In the genomic region with DNA sequence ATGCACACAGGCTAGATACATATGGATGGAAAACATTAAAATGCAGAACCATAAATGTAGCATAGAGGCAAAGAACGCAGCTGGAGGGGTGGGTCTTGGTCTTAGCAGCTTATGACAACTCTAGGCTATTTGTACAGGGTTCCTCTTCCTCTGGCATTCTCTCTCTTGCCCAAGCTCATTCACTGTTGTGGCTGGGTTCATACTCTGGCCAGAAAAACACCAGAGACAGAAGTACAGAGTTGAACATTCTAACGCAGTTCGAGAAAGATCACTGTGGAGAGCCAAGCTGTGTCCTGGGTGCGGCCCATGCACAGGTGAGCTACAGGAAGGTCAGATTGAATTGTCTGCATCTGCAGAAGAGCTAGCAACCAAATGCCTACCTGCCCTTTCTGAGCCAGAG, we compare ENCODE assay signal across 26 cellular contexts.
"Had no signal": no experiment of that assay in that cellular context is flagged by ENCODE, and none has a peak within 500 bp of the region (broad histone marks: within the 10 kb centered on the region; RNA-seq: fewer than 3 reads in every experiment).

No MANE protein-coding gene starts in this region.

- H3K9me3 ChIP-seq: colonic mucosa, esophagus muscularis mucosa, gastroesophageal sphincter, heart left ventricle, left lung, lower lobe of right lung, mucosa of descending colon had no signal

- H3K4me2 ChIP-seq: hepatocyte had no signal

- H3K4me1 ChIP-seq: colonic mucosa, esophagus muscularis mucosa, foreskin keratinocyte, gastroesophageal sphincter, heart left ventricle, left lung, lower lobe of right lung had no signal

- H3K9me3 Mint-ChIP-seq: dendritic cell treated with granulocyte-macrophage colony-stimulating factor and Interleukin-4, amounts not matched to agents 40 ng/mL and 50 ng/mL, for 4 days; effector memory CD8-positive, alpha-beta T cell; endodermal cell; immature natural killer cell; mesothelial cell of epicardium had no signal

- FAIRE-seq: endometrium, frontal cortex, kidney had no signal

- H3K27me3 Mint-ChIP-seq: dendritic cell treated with granulocyte-macrophage colony-stimulating factor and Interleukin-4, amounts not matched to agents 40 ng/mL and 50 ng/mL, for 4 days; effector memory CD8-positive, alpha-beta T cell had no signal

- H3K36me3 ChIP-seq: colonic mucosa, esophagus muscularis mucosa, gastroesophageal sphincter, heart left ventricle, left lung, lower lobe of right lung had no signal

- ATAC-seq: effector memory CD8-positive, alpha-beta T cell; foreskin keratinocyte; gastroesophageal sphincter; heart left ventricle; left colon; left lung; left ventricle myocardium superior; lower lobe of right lung; mucosa of descending colon had no signal

- H2AFZ ChIP-seq: hepatocyte had no signal

- H3K4me3 Mint-ChIP-seq: dendritic cell treated with granulocyte-macrophage colony-stimulating factor and Interleukin-4, amounts not matched to agents 40 ng/mL and 50 ng/mL, for 4 days; effector memory CD8-positive, alpha-beta T cell; endodermal cell; immature natural killer cell; mesothelial cell of epicardium had no signal

- H3K4me3 ChIP-seq: colonic mucosa, esophagus muscularis mucosa, gastroesophageal sphincter, heart left ventricle, hepatocyte, left lung, lower lobe of right lung, mucosa of descending colon had no signal

- H3K27me3 ChIP-seq: colonic mucosa, esophagus muscularis mucosa, foreskin keratinocyte, gastroesophageal sphincter, heart left ventricle, hepatocyte, left lung had no signal

- H3K27ac Mint-ChIP-seq: dendritic cell treated with granulocyte-macrophage colony-stimulating factor and Interleukin-4, amounts not matched to agents 40 ng/mL and 50 ng/mL, for 4 days; endodermal cell; mesothelial cell of epicardium had no signal

- H3K27ac ChIP-seq: colonic mucosa, epithelial cell of prostate, esophagus muscularis mucosa, foreskin keratinocyte, gastroesophageal sphincter, heart left ventricle, hepatocyte, left lung, lower lobe of right lung had no signal

- DNase-seq: colonic mucosa; cortex of kidney; effector CD8-positive, alpha-beta T cell; effector memory CD8-positive, alpha-beta T cell; endodermal cell; erythroblast; foreskin keratinocyte; heart left ventricle; immature natural killer cell; islet precursor cell; kidney; kidney glomerular epithelial cell; left colon; left ventricle myocardium superior; lower lobe of right lung; mesenchymal stem cell; mucosa of descending colon had no signal

- H3K4me1 Mint-ChIP-seq: immature natural killer cell, mesothelial cell of epicardium had no signal

- H3K79me2 ChIP-seq: hepatocyte had no signal
